8 cellular contexts compared by ENCODE assay signal in genomic region chr14:102138935-102139247, GRCh38. TPM values are rescaled to one million over a fixed set of nuclear protein-coding genes. Genes with fewer than 3 reads are reported as not detected.
A peak's percentile ranks its signal among the peaks of the same experiment; 100 is the strongest.
DNase-seq lines count a peak whose midpoint lies in the region; ATAC-seq and TF ChIP-seq lines count a peak whose summit lies in the region.

No MANE protein-coding gene starts in this region.

- CTCF ChIA-PET in PC-3 (lab: Charles Lee), result no interaction called here

- no peaks in the 10 kb centered on the region for H3K9me2 ChIP-seq in PC-3 (replicated peaks; ENCODE audit: low read length)

- no peak overlapping the region for H3K27ac Mint-ChIP-seq in neural progenitor cell

- H3K4me3 ChIP-seq in PC-3 (ENCODE audit: low read length), result peak overlapping the region; percentile 75
- peak overlapping the region; percentile 91 for H3K4me3 ChIP-seq in neural progenitor cell

- ATAC-seq in PC-3 (peak; percentile 26), GM19324 (IDR thresholded peaks at IDR 0.05; ENCODE audit: low FRiP score, unreplicated experiment) (no peak), GM18505 (IDR thresholded peaks at IDR 0.05; ENCODE audit: unreplicated experiment) (no peak)

- POLR2A ChIA-PET in PC-3 (lab: Charles Lee; ENCODE audit: unreplicated experiment), result no interaction called here

- peaks cover 67% of the 10 kb centered on the region for H3K79me2 ChIP-seq in PC-3 (ENCODE audit: low read length)
- peaks cover 54% of the 10 kb centered on the region for H3K79me2 ChIP-seq in neural progenitor cell (ENCODE audit: low read depth)

- peaks cover 5% of the 10 kb centered on the region for H3K36me3 Mint-ChIP-seq in neural progenitor cell

- H3K36me3 ChIP-seq in PC-3 (ENCODE audit: low read depth, low read length) (peaks cover 4% of the 10 kb centered on the region; the same call in 1 of the 2 replicates), neural progenitor cell (no peaks in the 10 kb centered on the region)

- H3F3A ChIP-seq in PC-3 (ENCODE audit: low read length, unreplicated experiment) (no peaks in the 10 kb centered on the region), neural progenitor cell (ENCODE audit: low read depth) (peaks cover 8% of the 10 kb centered on the region)

- peak overlapping the region; percentile 79 for H2AFZ ChIP-seq in PC-3 (ENCODE audit: low read length)
- peak overlapping the region; percentile 84 for H2AFZ ChIP-seq in neural progenitor cell (replicated peaks)

- peak overlapping the region; percentile 99 for H3K4me3 Mint-ChIP-seq in neural progenitor cell

- TF ChIP-seq CTCF in PC-3 (conservative IDR thresholded peaks at IDR 0.05; ENCODE audit: low read depth, low read length) (no peak), neural progenitor cell (IDR thresholded peaks at IDR 0.05) (no peak)

- intact Hi-C loops in PC-3 (cut with micrococcal nuclease), result loop anchor here (5.0 kb wide), 1 partner anchor 178 kb away; the partner anchor contains the start of gene ZNF839

- BruUV-seq in PC-3 (replicated peaks; lab: Mats Ljungman, UMichigan), result no TSS peak

- H3K4me2 ChIP-seq in PC-3 (ENCODE audit: low read length) (peak overlapping the region; percentile 93), neural progenitor cell (peak overlapping the region; percentile 75)

- H4K20me1 ChIP-seq in PC-3 (ENCODE audit: low read length) (peaks cover 13% of the 10 kb centered on the region), neural progenitor cell (ENCODE audit: low read depth) (peaks cover 32% of the 10 kb centered on the region)

- TF ChIP-seq POLR2A in GM18505 (IDR thresholded peaks at IDR 0.05; ENCODE audit: borderline replicate concordance, extremely low read depth, insufficient read depth, insufficient read length), result no peak

- no peaks in the 10 kb centered on the region for H3K9me3 Mint-ChIP-seq in neural progenitor cell

- peaks cover 19% of the 10 kb centered on the region for H3K4me1 Mint-ChIP-seq in neural progenitor cell

- H3K9me3 ChIP-seq in PC-3 (ENCODE audit: low read length), result no peaks in the 10 kb centered on the region
- H3K9me3 ChIP-seq in neural progenitor cell (ENCODE audit: low read depth), result no peaks in the 10 kb centered on the region

- H3K27me3 ChIP-seq in PC-3 (ENCODE audit: low read length) (no peaks in the 10 kb centered on the region), neural progenitor cell (no peaks in the 10 kb centered on the region)

- peak; percentile 62 to 78 for DNase-seq in NCI-H2081 (lab: John Stamatoyannopoulos, UW)
- no peak for DNase-seq in NCI-H2081 treated with DMSO at 0.1 percent for 48 hours (lab: John Stamatoyannopoulos, UW)
- DNase-seq in PC-3, result no peak
- no peak for DNase-seq in epithelial cell of prostate (ENCODE audit: low read depth, low spot score)
- no peak for DNase-seq in neural progenitor cell (ENCODE audit: low spot score)
- no peak for DNase-seq in stimulated activated CD4-positive, alpha-beta T cell treated with anti-CD3 and anti-CD28 coated beads, Interleukin-4, amount 100 ng/mL, for 24 hours

- peak overlapping the region; percentile 92 for H3K9ac ChIP-seq in PC-3 (ENCODE audit: low read length)
- peak overlapping the region; percentile 39 for H3K9ac ChIP-seq in neural progenitor cell

- peaks cover 2% of the 10 kb centered on the region for H3K27me3 Mint-ChIP-seq in neural progenitor cell (ENCODE audit: insufficient read depth, low read depth)

- peaks cover 10% of the 10 kb centered on the region for H3K4me1 ChIP-seq in PC-3 (ENCODE audit: insufficient read depth, low read length)
- peaks cover 19% of the 10 kb centered on the region for H3K4me1 ChIP-seq in neural progenitor cell

- H3K27ac ChIP-seq in PC-3 (ENCODE audit: low read length) (peak overlapping the region; percentile 66), epithelial cell of prostate (peak overlapping the region; percentile 67), neural progenitor cell (no peak overlapping the region)

RNA-seq across cellular contexts. Expression of gene WDR20, which starts 0.8 kb away (rescaled TPM):
- 23.7 and 24.2 TPM in 2 replicates for total RNA-seq in PC-3 (2014; rRNA removed)
- 18.2 and 22.4 TPM in 2 replicates for total RNA-seq in neural progenitor cell (ENCODE audit: low replicate concordance)

RNA-seq across cellular contexts. Expression of gene HSP90AA1, which starts 52.0 kb away (rescaled TPM):
- total RNA-seq in PC-3 (2014; rRNA removed) (671 and 785 TPM in 2 replicates), neural progenitor cell (ENCODE audit: low replicate concordance) (656 and 746 TPM in 2 replicates)

Comparison
In these comparisons a context has a peak if more than half of its experiments do, and no peak if none do; other contexts are left out.
1. DNase-seq: peak in NCI-H2081 (2 of 2); none in NCI-H2081 treated with DMSO at 0.1 percent for 48 hours (single experiment), PC-3 (single experiment), epithelial cell of prostate (single experiment), neural progenitor cell (single experiment) and stimulated activated CD4-positive, alpha-beta T cell treated with anti-CD3 and anti-CD28 coated beads, Interleukin-4, amount 100 ng/mL, for 24 hours (single experiment).